1 cellular context compared by ENCODE assay signal in genomic region chr17:81917565-81918332, GRCh38.
A peak's percentile ranks its signal among the peaks of the same experiment; 100 is the strongest.
TF ChIP-seq lines count a peak whose summit lies in the region.

Gene SIRT7, minus strand, starts transcription at chr17:81918176. Its CDS starts 45 bp downstream, at chr17:81918131.

TF ChIP-seq in HepG2, 621 proteins besides CTCF, POLR2A, EP300 and RAD21 (continued from another document and continues in another):
- TF ChIP-seq ZNF407 (CRISPR knock-in tag; IDR thresholded peaks at IDR 0.05; ENCODE audit: not compliant biosample characterization) (no peak), DMTF1 (CRISPR knock-in tag; IDR thresholded peaks at IDR 0.05) (no peak), BCLAF1 (IDR thresholded peaks at IDR 0.05) (no peak), GABPB1 (CRISPR knock-in tag; IDR thresholded peaks at IDR 0.05) (peak; percentile 94), TFAP4 (IDR thresholded peaks at IDR 0.05; ENCODE audit: borderline replicate concordance, low read depth) (no peak), DBP (CRISPR knock-in tag; IDR thresholded peaks at IDR 0.05; ENCODE audit: not compliant biosample characterization) (no peak), STAT6 (CRISPR knock-in tag; IDR thresholded peaks at IDR 0.05; ENCODE audit: borderline replicate concordance) (no peak), ZNF446 (CRISPR knock-in tag; IDR thresholded peaks at IDR 0.05) (peak; percentile 47; the same call in 1 of the 2 replicates), MLLT10 (CRISPR knock-in tag; IDR thresholded peaks at IDR 0.05) (no peak), ZNF646 (CRISPR knock-in tag; IDR thresholded peaks at IDR 0.05) (no peak), ZNF276 (CRISPR knock-in tag; IDR thresholded peaks at IDR 0.05; ENCODE audit: low read depth) (peak; percentile 59; the same call in 1 of the 2 replicates), RBAK (CRISPR knock-in tag; IDR thresholded peaks at IDR 0.05) (no peak), TMF1 (CRISPR knock-in tag; IDR thresholded peaks at IDR 0.05; ENCODE audit: low read depth) (no peak), ZNF790 (CRISPR knock-in tag; IDR thresholded peaks at IDR 0.05; ENCODE audit: borderline replicate concordance) (peak; percentile 35; the same call in 1 of the 2 replicates), GTF2F1 (IDR thresholded peaks at IDR 0.05; ENCODE audit: low read length) (no peak), SATB2 (CRISPR knock-in tag; IDR thresholded peaks at IDR 0.05) (no peak), CBX2 (IDR thresholded peaks at IDR 0.05; ENCODE audit: low read depth, low read length) (no peak), CBX2 (CRISPR knock-in tag; IDR thresholded peaks at IDR 0.05; ENCODE audit: low read depth) (no peak), SMC3 (IDR thresholded peaks at IDR 0.05; ENCODE audit: low read length) (no peak), ZNF615 (CRISPR knock-in tag; IDR thresholded peaks at IDR 0.05; ENCODE audit: borderline replicate concordance) (no peak), ZNF552 (CRISPR knock-in tag; IDR thresholded peaks at IDR 0.05; ENCODE audit: borderline replicate concordance) (no peak), KAT2B (IDR thresholded peaks at IDR 0.05; ENCODE audit: borderline replicate concordance, low read depth, low read length) (no peak)
